Comparison of ENCODE assay signal across 1 cellular context in the genomic region with DNA sequence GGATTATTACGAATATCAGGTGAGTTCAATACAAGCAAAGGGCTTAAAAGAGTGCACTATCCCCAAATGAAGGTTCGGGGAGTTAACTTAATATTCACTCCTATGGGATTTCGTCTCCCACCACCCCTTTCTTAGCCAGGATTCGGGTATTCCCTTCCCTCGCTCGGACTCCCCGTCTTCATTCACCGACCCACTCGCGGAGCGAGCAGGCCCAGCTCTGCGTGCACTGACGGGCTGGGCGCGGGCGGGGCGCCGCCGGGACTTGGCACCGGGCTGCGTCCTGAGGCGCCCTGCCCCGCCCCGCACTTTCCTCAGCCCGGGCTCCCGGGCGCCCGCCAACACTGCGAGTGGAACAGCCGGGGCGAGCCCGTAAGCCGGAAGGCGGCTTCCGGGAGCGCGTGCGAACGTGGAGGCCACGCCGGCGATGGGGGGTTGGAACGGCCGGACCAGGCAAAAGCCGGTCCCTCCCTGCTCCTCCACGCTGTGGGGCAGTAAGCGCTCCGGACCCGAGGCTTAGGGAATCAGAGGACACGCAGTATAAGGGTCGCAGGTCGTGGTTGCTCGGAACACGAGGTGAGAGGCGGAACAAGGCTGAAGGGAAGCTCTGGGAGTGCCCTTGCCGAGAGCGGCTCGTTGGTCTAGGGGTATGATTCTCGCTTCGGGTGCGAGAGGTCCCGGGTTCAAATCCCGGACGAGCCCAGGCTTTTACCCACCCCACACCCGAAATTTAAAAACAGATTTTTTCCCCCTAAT.
TF ChIP-seq lines count a peak whose summit lies in the region.

No MANE protein-coding gene starts in this region.

TF ChIP-seq in K562, 482 proteins besides CTCF, POLR2A, EP300 and RAD21 (continued from another document and continues in another):
- TF ChIP-seq, protein P1, sequence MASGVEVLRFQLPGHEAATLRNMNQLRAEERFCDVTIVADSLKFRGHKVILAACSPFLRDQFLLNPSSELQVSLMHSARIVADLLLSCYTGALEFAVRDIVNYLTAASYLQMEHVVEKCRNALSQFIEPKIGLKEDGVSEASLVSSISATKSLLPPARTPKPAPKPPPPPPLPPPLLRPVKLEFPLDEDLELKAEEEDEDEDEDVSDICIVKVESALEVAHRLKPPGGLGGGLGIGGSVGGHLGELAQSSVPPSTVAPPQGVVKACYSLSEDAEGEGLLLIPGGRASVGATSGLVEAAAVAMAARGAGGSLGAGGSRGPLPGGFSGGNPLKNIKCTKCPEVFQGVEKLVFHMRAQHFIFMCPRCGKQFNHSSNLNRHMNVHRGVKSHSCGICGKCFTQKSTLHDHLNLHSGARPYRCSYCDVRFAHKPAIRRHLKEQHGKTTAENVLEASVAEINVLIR (CRISPR knock-in tag; IDR thresholded peaks at IDR 0.05): peak; percentile 23; the same call in 1 of the 2 replicates
- TF ChIP-seq ZNF695 (CRISPR knock-in tag; IDR thresholded peaks at IDR 0.05): peak; percentile 82; the same call in 1 of the 2 replicates
- TF ChIP-seq, protein P2, sequence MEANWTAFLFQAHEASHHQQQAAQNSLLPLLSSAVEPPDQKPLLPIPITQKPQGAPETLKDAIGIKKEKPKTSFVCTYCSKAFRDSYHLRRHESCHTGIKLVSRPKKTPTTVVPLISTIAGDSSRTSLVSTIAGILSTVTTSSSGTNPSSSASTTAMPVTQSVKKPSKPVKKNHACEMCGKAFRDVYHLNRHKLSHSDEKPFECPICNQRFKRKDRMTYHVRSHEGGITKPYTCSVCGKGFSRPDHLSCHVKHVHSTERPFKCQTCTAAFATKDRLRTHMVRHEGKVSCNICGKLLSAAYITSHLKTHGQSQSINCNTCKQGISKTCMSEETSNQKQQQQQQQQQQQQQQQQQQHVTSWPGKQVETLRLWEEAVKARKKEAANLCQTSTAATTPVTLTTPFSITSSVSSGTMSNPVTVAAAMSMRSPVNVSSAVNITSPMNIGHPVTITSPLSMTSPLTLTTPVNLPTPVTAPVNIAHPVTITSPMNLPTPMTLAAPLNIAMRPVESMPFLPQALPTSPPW (CRISPR knock-in tag; IDR thresholded peaks at IDR 0.05): peak; percentile 77
- no peak for TF ChIP-seq CHCHD3 (CRISPR knock-in tag; IDR thresholded peaks at IDR 0.05)
- no peak for TF ChIP-seq NFE2L1 (tag; IDR thresholded peaks at IDR 0.05; ENCODE audit: borderline replicate concordance, low read depth)
- TF ChIP-seq, protein P3, sequence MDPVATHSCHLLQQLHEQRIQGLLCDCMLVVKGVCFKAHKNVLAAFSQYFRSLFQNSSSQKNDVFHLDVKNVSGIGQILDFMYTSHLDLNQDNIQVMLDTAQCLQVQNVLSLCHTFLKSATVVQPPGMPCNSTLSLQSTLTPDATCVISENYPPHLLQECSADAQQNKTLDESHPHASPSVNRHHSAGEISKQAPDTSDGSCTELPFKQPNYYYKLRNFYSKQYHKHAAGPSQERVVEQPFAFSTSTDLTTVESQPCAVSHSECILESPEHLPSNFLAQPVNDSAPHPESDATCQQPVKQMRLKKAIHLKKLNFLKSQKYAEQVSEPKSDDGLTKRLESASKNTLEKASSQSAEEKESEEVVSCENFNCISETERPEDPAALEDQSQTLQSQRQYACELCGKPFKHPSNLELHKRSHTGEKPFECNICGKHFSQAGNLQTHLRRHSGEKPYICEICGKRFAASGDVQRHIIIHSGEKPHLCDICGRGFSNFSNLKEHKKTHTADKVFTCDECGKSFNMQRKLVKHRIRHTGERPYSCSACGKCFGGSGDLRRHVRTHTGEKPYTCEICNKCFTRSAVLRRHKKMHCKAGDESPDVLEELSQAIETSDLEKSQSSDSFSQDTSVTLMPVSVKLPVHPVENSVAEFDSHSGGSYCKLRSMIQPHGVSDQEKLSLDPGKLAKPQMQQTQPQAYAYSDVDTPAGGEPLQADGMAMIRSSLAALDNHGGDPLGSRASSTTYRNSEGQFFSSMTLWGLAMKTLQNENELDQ (CRISPR knock-in tag; IDR thresholded peaks at IDR 0.05; ENCODE audit: borderline replicate concordance): no peak; the same call in 1 of the 2 replicates
- TF ChIP-seq POLR2B (IDR thresholded peaks at IDR 0.05; ENCODE audit: low read depth, partially characterized antibody): peak; percentile 67
- TF ChIP-seq ZHX1 (conservative IDR thresholded peaks at IDR 0.05; ENCODE audit: low read length): no peak
- TF ChIP-seq SRSF3 (IDR thresholded peaks at IDR 0.05; ENCODE audit: insufficient read depth, low read length): no peak
- no peak for TF ChIP-seq MAFF (IDR thresholded peaks at IDR 0.05; ENCODE audit: low read length)
- TF ChIP-seq NCOR1 (IDR thresholded peaks at IDR 0.05): peak; percentile 19
- TF ChIP-seq, protein P4, sequence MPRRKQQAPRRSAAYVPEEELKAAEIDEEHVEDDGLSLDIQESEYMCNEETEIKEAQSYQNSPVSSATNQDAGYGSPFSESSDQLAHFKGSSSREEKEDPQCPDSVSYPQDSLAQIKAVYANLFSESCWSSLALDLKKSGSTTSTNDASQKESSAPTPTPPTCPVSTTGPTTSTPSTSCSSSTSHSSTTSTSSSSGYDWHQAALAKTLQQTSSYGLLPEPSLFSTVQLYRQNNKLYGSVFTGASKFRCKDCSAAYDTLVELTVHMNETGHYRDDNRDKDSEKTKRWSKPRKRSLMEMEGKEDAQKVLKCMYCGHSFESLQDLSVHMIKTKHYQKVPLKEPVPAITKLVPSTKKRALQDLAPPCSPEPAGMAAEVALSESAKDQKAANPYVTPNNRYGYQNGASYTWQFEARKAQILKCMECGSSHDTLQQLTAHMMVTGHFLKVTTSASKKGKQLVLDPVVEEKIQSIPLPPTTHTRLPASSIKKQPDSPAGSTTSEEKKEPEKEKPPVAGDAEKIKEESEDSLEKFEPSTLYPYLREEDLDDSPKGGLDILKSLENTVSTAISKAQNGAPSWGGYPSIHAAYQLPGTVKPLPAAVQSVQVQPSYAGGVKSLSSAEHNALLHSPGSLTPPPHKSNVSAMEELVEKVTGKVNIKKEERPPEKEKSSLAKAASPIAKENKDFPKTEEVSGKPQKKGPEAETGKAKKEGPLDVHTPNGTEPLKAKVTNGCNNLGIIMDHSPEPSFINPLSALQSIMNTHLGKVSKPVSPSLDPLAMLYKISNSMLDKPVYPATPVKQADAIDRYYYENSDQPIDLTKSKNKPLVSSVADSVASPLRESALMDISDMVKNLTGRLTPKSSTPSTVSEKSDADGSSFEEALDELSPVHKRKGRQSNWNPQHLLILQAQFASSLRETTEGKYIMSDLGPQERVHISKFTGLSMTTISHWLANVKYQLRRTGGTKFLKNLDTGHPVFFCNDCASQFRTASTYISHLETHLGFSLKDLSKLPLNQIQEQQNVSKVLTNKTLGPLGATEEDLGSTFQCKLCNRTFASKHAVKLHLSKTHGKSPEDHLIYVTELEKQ (CRISPR knock-in tag; IDR thresholded peaks at IDR 0.05): peak; percentile 85
- TF ChIP-seq PURB (CRISPR knock-in tag; IDR thresholded peaks at IDR 0.05; ENCODE audit: low read depth): no peak
- TF ChIP-seq, protein P5, sequence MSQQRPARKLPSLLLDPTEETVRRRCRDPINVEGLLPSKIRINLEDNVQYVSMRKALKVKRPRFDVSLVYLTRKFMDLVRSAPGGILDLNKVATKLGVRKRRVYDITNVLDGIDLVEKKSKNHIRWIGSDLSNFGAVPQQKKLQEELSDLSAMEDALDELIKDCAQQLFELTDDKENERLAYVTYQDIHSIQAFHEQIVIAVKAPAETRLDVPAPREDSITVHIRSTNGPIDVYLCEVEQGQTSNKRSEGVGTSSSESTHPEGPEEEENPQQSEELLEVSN (IDR thresholded peaks at IDR 0.05; ENCODE audit: borderline replicate concordance in 1 of 2, extremely low read depth in 1 of 2, insufficient read depth in 1 of 2, insufficient read length in 1 of 2, low read depth in 1 of 2, low read length in 1 of 2, poor library complexity in 1 of 2, severe bottlenecking in 1 of 2): peak; percentile 79 to 95
- TF ChIP-seq ZNF121 (CRISPR knock-in tag; conservative IDR thresholded peaks at IDR 0.05): no peak
- no peak for TF ChIP-seq NELFE (IDR thresholded peaks at IDR 0.05; ENCODE audit: insufficient read depth, insufficient read length)
- TF ChIP-seq CREB3L1 (IDR thresholded peaks at IDR 0.05; ENCODE audit: borderline replicate concordance, low read depth): peak; percentile 96
- TF ChIP-seq TARDBP (IDR thresholded peaks at IDR 0.05): peak; percentile 90
- no peak; the same call in 1 of the 2 replicates for TF ChIP-seq PHB2 (IDR thresholded peaks at IDR 0.05; ENCODE audit: low read depth)
- TF ChIP-seq EP400 (IDR thresholded peaks at IDR 0.05): peak; percentile 99
- TF ChIP-seq TEAD4 (IDR thresholded peaks at IDR 0.05; ENCODE audit: low read length): peak; percentile 89
- peak; percentile 86 for TF ChIP-seq TEAD4 (CRISPR knock-in tag; IDR thresholded peaks at IDR 0.05; ENCODE audit: borderline replicate concordance)
- peak; percentile 88 for TF ChIP-seq GABPB1 (CRISPR knock-in tag; IDR thresholded peaks at IDR 0.05)
- peak; percentile 43 for TF ChIP-seq ETS2 (tag; IDR thresholded peaks at IDR 0.05; ENCODE audit: borderline replicate concordance, poor library complexity, severe bottlenecking)
- no peak for TF ChIP-seq ZNF584 (CRISPR knock-in tag; IDR thresholded peaks at IDR 0.05; ENCODE audit: low read depth)
- 0 out of 2 replicates have a peak, but pooled peaks have one; percentile 15 for TF ChIP-seq HOXB6 (CRISPR knock-in tag; IDR thresholded peaks at IDR 0.05; ENCODE audit: borderline replicate concordance)
- no peak for TF ChIP-seq SNAPC5 (CRISPR knock-in tag; IDR thresholded peaks at IDR 0.05)
- TF ChIP-seq TCF3 (CRISPR knock-in tag; IDR thresholded peaks at IDR 0.05): peak; percentile 30; the same call in 1 of the 2 replicates
- peak; percentile 97 for TF ChIP-seq ARID4B (CRISPR knock-in tag; IDR thresholded peaks at IDR 0.05)
- TF ChIP-seq ZNF224 (CRISPR knock-in tag; IDR thresholded peaks at IDR 0.05): no peak
- peak; percentile 95 for TF ChIP-seq RNF2 (IDR thresholded peaks at IDR 0.05)
- peak; percentile 98 for TF ChIP-seq ETS1 (conservative IDR thresholded peaks at IDR 0.05; ENCODE audit: control insufficient read depth, low read depth, low read length)
- TF ChIP-seq BRD9 (IDR thresholded peaks at IDR 0.05; ENCODE audit: low read depth, partially characterized antibody): peak; percentile 99
